In genomic region chr14:35347323-35348043, GRCh38 we compare ENCODE assay signal across 11 cellular contexts.
DNase-seq lines count a peak whose midpoint lies in the region; ATAC-seq lines count a peak whose summit lies in the region.
"Had no signal": no experiment of that assay in that cellular context is flagged by ENCODE, and none has a peak within 500 bp of the region (broad histone marks: within the 10 kb centered on the region; RNA-seq: fewer than 3 reads in every experiment).

No MANE protein-coding gene starts in this region.

- peak; percentile 37 for ATAC-seq in stimulated activated naive CD8-positive, alpha-beta T cell treated with anti-CD3 and anti-CD28 coated beads, Interleukin-15, Interleukin-2, amounts not matched to agents 100 U/mL and 50 U/mL, for 24 hours
- ATAC-seq in HG02981 (IDR thresholded peaks at IDR 0.05; ENCODE audit: unreplicated experiment) (no peak), HG03354 (IDR thresholded peaks at IDR 0.05; ENCODE audit: poor library complexity, severe bottlenecking, unreplicated experiment) (no peak)

- DNase-seq in NCI-H82 (lab: John Stamatoyannopoulos, UW) (peak; percentile 12), NCI-H82 treated with DMSO at 0.1 percent for 48 hours (lab: John Stamatoyannopoulos, UW; ENCODE audit: unreplicated experiment) (no peak), NCI-H510A (lab: John Stamatoyannopoulos, UW) (peak; percentile 23), islet precursor cell (peak; percentile 67)
- DNase-seq in stimulated activated naive CD8-positive, alpha-beta T cell treated with anti-CD3 and anti-CD28 coated beads, Interleukin-15, Interleukin-2, amounts not matched to agents 100 U/mL and 50 U/mL, for 24 hours, result no peak
- DNase-seq in activated naive CD4-positive, alpha-beta T cell treated with anti-CD3 and anti-CD28 coated beads, Interleukin-2, amount 50 U/mL, for 16 hours, result no peak
- DNase-seq: NCI-H446 treated with DMSO at 0.1 percent for 48 hours; occipital lobe; stimulated activated CD4-positive, alpha-beta T cell treated with anti-CD3 and anti-CD28 coated beads, Interleukin-4, amount 100 ng/mL, for 24 hours had no signal

Comparison
In these comparisons a context has a peak if more than half of its experiments do, and no peak if none do; other contexts are left out.
1. DNase-seq: peak in NCI-H82 (single experiment), NCI-H510A (single experiment) and islet precursor cell (single experiment); none in NCI-H82 treated with DMSO at 0.1 percent for 48 hours (single experiment), stimulated activated naive CD8-positive, alpha-beta T cell treated with anti-CD3 and anti-CD28 coated beads, Interleukin-15, Interleukin-2, amounts not matched to agents 100 U/mL and 50 U/mL, for 24 hours (single experiment) and activated naive CD4-positive, alpha-beta T cell treated with anti-CD3 and anti-CD28 coated beads, Interleukin-2, amount 50 U/mL, for 16 hours (single experiment).